Comparison of ENCODE assay signal across 9 cellular contexts in the genomic region with DNA sequence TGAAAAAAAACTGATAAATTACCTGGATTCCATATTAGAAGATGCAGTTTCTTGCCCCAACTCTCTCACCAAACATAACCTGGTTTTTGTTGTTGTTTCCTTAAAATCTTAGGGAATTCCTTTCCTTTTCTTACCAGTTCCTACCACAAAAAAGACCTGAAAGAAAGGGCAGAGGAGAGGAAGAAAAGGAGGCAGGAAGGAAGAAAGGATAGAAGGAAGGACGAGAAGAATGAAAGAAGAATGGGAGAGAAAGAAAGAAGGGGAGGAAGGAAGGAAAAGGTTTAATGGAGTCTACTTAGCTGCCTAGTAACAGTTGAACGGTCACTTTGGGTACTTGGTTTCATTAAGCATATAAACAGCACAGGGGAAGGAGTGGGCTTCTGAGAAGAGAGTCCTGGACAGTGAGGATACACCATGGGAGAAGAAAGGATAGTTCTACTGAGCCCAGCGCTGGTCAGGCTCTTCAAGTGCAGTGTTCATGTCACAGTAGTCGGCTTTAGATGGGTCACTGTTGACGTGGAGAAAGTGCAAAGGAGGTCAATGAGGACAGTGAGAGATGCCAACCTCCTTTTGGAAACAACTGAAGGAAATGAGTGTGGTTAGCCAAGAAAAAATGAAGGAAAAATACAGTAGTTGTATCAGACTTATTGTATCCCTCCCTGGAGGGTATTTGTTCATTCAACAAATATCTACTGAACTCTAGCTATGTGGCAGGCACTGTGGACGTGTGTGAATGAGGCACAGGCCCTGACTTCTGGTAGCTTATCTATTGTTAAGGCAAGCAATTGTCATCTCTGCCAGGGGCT. TPM values are rescaled to one million over a fixed set of nuclear protein-coding genes. Genes with fewer than 3 reads are reported as not detected.
A peak's percentile ranks its signal among the peaks of the same experiment; 100 is the strongest.
DNase-seq lines count a peak whose midpoint lies in the region; ATAC-seq, FAIRE-seq and TF ChIP-seq lines count a peak whose summit lies in the region.
"Had no signal": no experiment of that assay in that cellular context is flagged by ENCODE, and none has a peak within 500 bp of the region (broad histone marks: within the 10 kb centered on the region; RNA-seq: fewer than 3 reads in every experiment).

No MANE protein-coding gene starts in this region.

- peak overlapping the region; percentile 36 for H2AFZ ChIP-seq in astrocyte (ENCODE audit: low read depth, low read length)

- no peaks in the 10 kb centered on the region for H3K36me3 ChIP-seq in astrocyte (ENCODE audit: insufficient read depth, low read length)
- no peaks in the 10 kb centered on the region for H3K36me3 ChIP-seq in lung (ENCODE audit: control insufficient read depth in 2 of 2, insufficient read depth in 2 of 2, low read length in 2 of 2)
- no peaks in the 10 kb centered on the region for H3K36me3 ChIP-seq in upper lobe of right lung

- H3K4me3 ChIP-seq in astrocyte (ENCODE audit: insufficient read depth, low read depth, low read length): peak overlapping the region; percentile 62
- H3K4me3 ChIP-seq in lung: no peak overlapping the region
- peak overlapping the region; percentile 92 for H3K4me3 ChIP-seq in upper lobe of right lung

- H3K4me2 ChIP-seq in astrocyte (ENCODE audit: low read length): peak overlapping the region; percentile 91

- peaks cover 2% of the 10 kb centered on the region for H3K27me3 Mint-ChIP-seq in activated naive CD4-positive, alpha-beta T cell treated with anti-CD3 and anti-CD28 coated beads for 36 hours (ENCODE audit: low read depth)
- no peaks in the 10 kb centered on the region for H3K27me3 Mint-ChIP-seq in astrocyte (ENCODE audit: low read depth, unreplicated experiment)

- H3K4me1 Mint-ChIP-seq in activated naive CD4-positive, alpha-beta T cell treated with anti-CD3 and anti-CD28 coated beads for 36 hours (ENCODE audit: low read depth): peaks cover 34% of the 10 kb centered on the region
- H3K4me1 Mint-ChIP-seq in astrocyte (ENCODE audit: low read depth, unreplicated experiment): peaks cover 38% of the 10 kb centered on the region

- no peaks in the 10 kb centered on the region for H3K36me3 Mint-ChIP-seq in activated naive CD4-positive, alpha-beta T cell treated with anti-CD3 and anti-CD28 coated beads for 36 hours (ENCODE audit: low read depth)
- no peaks in the 10 kb centered on the region for H3K36me3 Mint-ChIP-seq in astrocyte (ENCODE audit: low read depth, unreplicated experiment)

- no peaks in the 10 kb centered on the region for H3K27me3 ChIP-seq in astrocyte (ENCODE audit: insufficient read depth, low read length)
- no peaks in the 10 kb centered on the region for H3K27me3 ChIP-seq in lung (ENCODE audit: control insufficient read depth, insufficient read depth)
- no peaks in the 10 kb centered on the region for H3K27me3 ChIP-seq in upper lobe of right lung

- H3K27ac ChIP-seq in astrocyte (ENCODE audit: low read depth, low read length): peak overlapping the region; percentile 56
- H3K27ac ChIP-seq in lung (ENCODE audit: low read depth in 1 of 2, low read length in 1 of 2): peak overlapping the region; percentile 80 to 95
- peak overlapping the region; percentile 83 for H3K27ac ChIP-seq in upper lobe of right lung

- FAIRE-seq in astrocyte (lab: Jason Lieb, UNC): no peak

- DNase-seq in activated naive CD4-positive, alpha-beta T cell treated with anti-CD3 and anti-CD28 coated beads for 36 hours: no peak
- DNase-seq in activated naive CD4-positive, alpha-beta T cell treated with Interleukin-2 at 50 U/mL for 16 hours: no peak
- DNase-seq in astrocyte (ENCODE audit: low read depth) (no peak), lung (ENCODE audit: low spot score) (no peak), upper lobe of right lung (no peak), NCI-H1092 (lab: John Stamatoyannopoulos, UW) (no peak)

- 51 to 54% methylated on average over 6 of the region's 6 CpGs for WGBS in lung, 2 donors

- H4K20me1 ChIP-seq in astrocyte (ENCODE audit: insufficient read depth, low read length): peaks cover 28% of the 10 kb centered on the region

- intact Hi-C loops in activated naive CD4-positive, alpha-beta T cell treated with anti-CD3 and anti-CD28 coated beads for 36 hours (cut with micrococcal nuclease): loop anchor here (2.0 kb wide), 2 partner anchors 43 to 933 kb away; no protein-coding TSS in a partner anchor
- intact Hi-C loops in upper lobe of right lung (cut with DNase I): no loop called here

- peaks cover 39% of the 10 kb centered on the region for H3K79me2 ChIP-seq in astrocyte (ENCODE audit: insufficient read depth, low read length)

- peak overlapping the region; percentile 66 for H3K4me3 Mint-ChIP-seq in activated naive CD4-positive, alpha-beta T cell treated with anti-CD3 and anti-CD28 coated beads for 36 hours
- peak overlapping the region; percentile 79 for H3K4me3 Mint-ChIP-seq in astrocyte (ENCODE audit: unreplicated experiment)

- H3K9me3 Mint-ChIP-seq in activated naive CD4-positive, alpha-beta T cell treated with anti-CD3 and anti-CD28 coated beads for 36 hours: no peaks in the 10 kb centered on the region
- no peaks in the 10 kb centered on the region for H3K9me3 Mint-ChIP-seq in astrocyte (ENCODE audit: unreplicated experiment)

- CTCF ChIA-PET in activated naive CD4-positive, alpha-beta T cell treated with anti-CD3 and anti-CD28 coated beads for 36 hours (lab: Charles Lee): interaction anchor here (0.9 to 1.6 kb wide), 3 partner anchors 8 to 135 kb away, joined by 3 to 4 read pairs (median 3); no protein-coding TSS in a partner anchor

- TF ChIP-seq CTCF in astrocyte (IDR thresholded peaks at IDR 0.05; ENCODE audit: insufficient read depth, low read depth, low read length) (no peak), lung (IDR thresholded peaks at IDR 0.05; ENCODE audit: control extremely low read depth, extremely low read depth) (no peak), upper lobe of right lung (IDR thresholded peaks at IDR 0.05) (no peak)

- H3K4me1 ChIP-seq in astrocyte (ENCODE audit: insufficient read depth, low read length) (peaks cover 45% of the 10 kb centered on the region), lung (ENCODE audit: control insufficient read depth in 2 of 2, insufficient read depth in 2 of 2, low read length in 2 of 2) (peaks cover 6 to 10% of the 10 kb centered on the region in 2 donors), upper lobe of right lung (peaks cover 36% of the 10 kb centered on the region)

- no peak for ATAC-seq in lung (ENCODE audit: insufficient read depth, low FRiP score)
- ATAC-seq in upper lobe of right lung: no peak
- ATAC-seq in HG03196 (IDR thresholded peaks at IDR 0.05; ENCODE audit: unreplicated experiment): no peak
- no peak for ATAC-seq in HG02981 (IDR thresholded peaks at IDR 0.05; ENCODE audit: unreplicated experiment)

- peak overlapping the region; percentile 99 for H3K9ac ChIP-seq in astrocyte (ENCODE audit: low read length)

- H3K9me3 ChIP-seq in astrocyte (ENCODE audit: insufficient read depth, low read depth, low read length) (no peaks in the 10 kb centered on the region), lung (ENCODE audit: control insufficient read depth in 2 of 2, insufficient read depth in 1 of 2, low read length in 1 of 2) (peaks cover 0 to 4% of the 10 kb centered on the region in 2 donors), upper lobe of right lung (no peaks in the 10 kb centered on the region)

- H3K27ac Mint-ChIP-seq in activated naive CD4-positive, alpha-beta T cell treated with anti-CD3 and anti-CD28 coated beads for 36 hours: peak overlapping the region; percentile 75
- peak overlapping the region; percentile 48 for H3K27ac Mint-ChIP-seq in astrocyte (ENCODE audit: unreplicated experiment)

RNA-seq across cellular contexts. Expression of a gene that starts 1.1 kb away (rescaled TPM):
- 1 to 10 TPM; 7.2 to 7.6 TPM for total RNA-seq in activated naive CD4-positive, alpha-beta T cell treated with anti-CD3 and anti-CD28 coated beads for 36 hours
- total RNA-seq in astrocyte: 38.2 and 40.6 TPM in 2 replicates
- 10 to 100 TPM; 21.6 to 52.8 TPM for total RNA-seq in lung
- polyA plus RNA-seq in lung: 10 to 100 TPM; 12.6 to 39.5 TPM
- 28.7 TPM for total RNA-seq in upper lobe of right lung

RNA-seq across cellular contexts. Expression of a gene that starts 34.5 kb away (rescaled TPM):
- not detected for total RNA-seq in activated naive CD4-positive, alpha-beta T cell treated with anti-CD3 and anti-CD28 coated beads for 36 hours
- total RNA-seq in astrocyte: 1.1 and 1.7 TPM in 2 replicates
- total RNA-seq in lung: not detected
- not detected for polyA plus RNA-seq in lung
- not detected for total RNA-seq in upper lobe of right lung
- total RNA-seq: T-helper 1 cell treated with Interleukin-12 subunit alpha and Interleukin-12 subunit beta and Interleukin-4 antibody, amounts not matched to agents 30 ng/mL and 1 ng/mL, for 36 hours had no signal
